8 cellular contexts compared by ENCODE assay signal in the genomic region with DNA sequence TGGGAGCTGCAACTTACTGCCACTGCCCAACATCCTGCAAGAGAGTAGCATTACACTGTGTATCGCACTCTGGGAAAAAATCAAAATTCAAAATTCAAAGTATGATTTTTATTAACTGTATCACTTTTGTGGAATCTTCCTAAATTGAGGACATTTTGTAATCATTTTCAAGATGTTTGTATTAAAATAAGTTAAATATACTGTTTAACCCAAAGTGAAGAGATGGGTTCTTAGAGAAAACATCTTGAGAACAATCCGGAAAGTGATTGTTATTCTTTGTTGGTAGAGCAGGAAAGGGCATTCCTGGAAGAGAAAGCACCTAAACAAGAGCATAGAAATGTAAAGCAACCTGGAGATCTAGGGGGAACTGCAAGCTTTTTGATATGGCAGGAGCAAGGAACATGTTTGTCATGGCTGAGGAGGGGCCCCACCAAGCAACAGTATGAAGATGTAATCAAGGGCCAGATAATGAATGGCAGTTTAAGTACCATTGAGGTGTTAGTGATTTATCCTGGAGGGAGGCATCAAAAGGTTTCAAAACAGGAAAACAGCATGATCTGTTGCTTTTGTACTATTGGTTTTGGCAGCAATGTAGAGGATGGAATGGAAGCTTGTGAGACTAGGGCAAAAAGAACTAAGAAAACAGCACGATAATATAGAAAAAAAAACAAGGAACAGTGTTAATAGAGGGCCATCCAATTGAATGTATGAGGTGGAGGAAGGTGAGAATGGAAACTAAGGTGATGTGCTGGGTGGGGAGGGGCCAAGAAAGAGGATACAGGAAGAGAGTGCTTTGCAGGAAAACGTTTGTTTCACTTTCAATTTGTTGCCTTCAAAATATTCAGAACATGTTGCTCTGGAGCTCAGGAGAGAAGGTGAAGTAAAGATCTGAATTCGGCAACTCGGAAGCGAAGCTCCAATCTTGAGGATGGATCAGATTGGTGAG. TPM values are rescaled to one million over a fixed set of nuclear protein-coding genes. Genes with fewer than 3 reads are reported as not detected.
DNase-seq lines count a peak whose midpoint lies in the region; ATAC-seq, FAIRE-seq and TF ChIP-seq lines count a peak whose summit lies in the region.

No MANE protein-coding gene starts in this region.

- H3K27ac ChIP-seq in breast epithelium (peak overlapping the region; percentile 33 to 69), lung (ENCODE audit: low read depth in 1 of 2, low read length in 1 of 2) (no peak overlapping the region), aorta (ENCODE audit: low read depth in 1 of 2, low read length in 2 of 2) (no peak overlapping the region)

- H3K4me1 ChIP-seq in breast epithelium = no peaks in the 10 kb centered on the region
- H3K4me1 ChIP-seq in lung (ENCODE audit: control insufficient read depth in 2 of 2, insufficient read depth in 2 of 2, low read length in 2 of 2) = no peaks in the 10 kb centered on the region
- peaks cover 0 to 2% of the 10 kb centered on the region in 2 donors for H3K4me1 ChIP-seq in aorta (ENCODE audit: control insufficient read depth in 1 of 2, insufficient read depth in 2 of 2, low read length in 2 of 2)

- peak overlapping the region; percentile 35 to 63 (median 51) for H3K4me3 ChIP-seq in breast epithelium
- peak overlapping the region; percentile 30 for H3K4me3 ChIP-seq in lung
- H3K4me3 ChIP-seq in aorta (ENCODE audit: low read length in 2 of 2) = peak overlapping the region; percentile 31 to 64

- TF ChIP-seq CTCF in breast epithelium (IDR thresholded peaks at IDR 0.05) (no peak), lung (IDR thresholded peaks at IDR 0.05; ENCODE audit: control extremely low read depth, extremely low read depth) (no peak)

- no peak for TF ChIP-seq POLR2A in breast epithelium (IDR thresholded peaks at IDR 0.05)

- ATAC-seq in GM18517 (IDR thresholded peaks at IDR 0.05; ENCODE audit: unreplicated experiment) = peak; percentile 95
- ATAC-seq in HG03025 (IDR thresholded peaks at IDR 0.05; ENCODE audit: low FRiP score, unreplicated experiment) = peak; percentile 86
- ATAC-seq in lung (ENCODE audit: insufficient read depth, low FRiP score) = no peak
- ATAC-seq in aorta (ENCODE audit: low FRiP score) = no peak

- 41 to 46% methylated on average over 7 of the region's 7 CpGs for WGBS in lung, 2 donors
- 38 to 39% methylated on average over 7 of the region's 7 CpGs for WGBS in aorta, 2 donors

- H3K36me3 ChIP-seq in breast epithelium (no peaks in the 10 kb centered on the region), lung (ENCODE audit: control insufficient read depth in 2 of 2, insufficient read depth in 2 of 2, low read length in 2 of 2) (no peaks in the 10 kb centered on the region), aorta (ENCODE audit: control insufficient read depth in 1 of 2, insufficient read depth in 2 of 2, low read length in 1 of 2) (no peaks in the 10 kb centered on the region)

- no peaks in the 10 kb centered on the region for H3K9me3 ChIP-seq in breast epithelium
- no peaks in the 10 kb centered on the region for H3K9me3 ChIP-seq in lung (ENCODE audit: control insufficient read depth in 2 of 2, insufficient read depth in 1 of 2, low read length in 1 of 2)
- H3K9me3 ChIP-seq in aorta (ENCODE audit: control insufficient read depth, low read length) = no peaks in the 10 kb centered on the region

- in situ Hi-C loops in ACHN (cut with HindIII; ENCODE audit: low pct_ligation_motif_present, low pct_unique_long_range_greater_than_20kb, low sequenced_read_pairs) = no loop called here

- H3K27me3 ChIP-seq in breast epithelium = no peaks in the 10 kb centered on the region
- H3K27me3 ChIP-seq in lung (ENCODE audit: control insufficient read depth, insufficient read depth) = no peaks in the 10 kb centered on the region
- H3K27me3 ChIP-seq in aorta (ENCODE audit: control insufficient read depth in 1 of 2, insufficient read depth in 2 of 2, low read length in 1 of 2) = no peaks in the 10 kb centered on the region

- DNase-seq in ACHN (peak; percentile 68), RCC 7860 (ENCODE audit: low spot score) (peak; percentile 12), breast epithelium (ENCODE audit: low spot score in 2 of 2) (no peak), lung (ENCODE audit: low spot score) (no peak), aorta (no peak), cerebellum (ENCODE audit: low spot score) (no peak)

- FAIRE-seq in RCC 7860 (lab: Jason Lieb, UNC) = no peak

- intact Hi-C loops in breast epithelium (cut with DNase I; ENCODE audit: low total_unique reads) = no loop called here
- intact Hi-C loops in aorta (cut with DNase I) = no loop called here

RNA-seq across cellular contexts. Expression of a gene that starts 14.2 kb away (rescaled TPM):
- 10 to 100 TPM; 24.5 to 63.6 (median 50.8) TPM for total RNA-seq in breast epithelium
- 10 to 100 TPM; 62.8 to 77.2 TPM for total RNA-seq in lung
- polyA plus RNA-seq in lung = 10 to 100 TPM; 11.4 to 41.2 TPM
- total RNA-seq in aorta = 100 to 1,000 TPM; 126 to 127 TPM
- 10 to 100 TPM; 25.3 to 30.6 TPM for polyA plus RNA-seq in aorta
- total RNA-seq in cerebellum = 18.5 TPM

RNA-seq across cellular contexts. Expression of a gene that starts 38.5 kb away (rescaled TPM):
- 10 to 100 TPM; 30.2 to 90.1 (median 52.7) TPM for total RNA-seq in breast epithelium
- 10 to 100 TPM; 14.8 to 27.6 TPM for total RNA-seq in lung
- 1 to 10 TPM; 3.5 to 5.3 TPM for polyA plus RNA-seq in lung
- total RNA-seq in aorta = 1,000 to 10,000 TPM in 1 of 2 donors, 100 to 1,000 TPM in 1; 393 to 1,531 TPM
- 100 to 1,000 TPM in 1 of 2 donors, 10 to 100 TPM in 1; 85.9 to 154 TPM for polyA plus RNA-seq in aorta
- 8.8 TPM for total RNA-seq in cerebellum

Comparison
In these comparisons a context has a peak if more than half of its experiments do, and no peak if none do; other contexts are left out.
1. DNase-seq: peak in ACHN (single experiment) and RCC 7860 (single experiment); none in breast epithelium (0 of 2), lung (single experiment), aorta (0 of 2) and cerebellum (single experiment).
2. ATAC-seq: peak in GM18517 (single experiment) and HG03025 (single experiment); none in lung (single experiment) and aorta (single experiment).
3. H3K27ac ChIP-seq: peak in breast epithelium (2 of 2); none in lung (0 of 2) and aorta (0 of 2).
4. RNA of a gene that starts 38.5 kb away (total RNA-seq): 393 to 1,531 TPM in aorta; 30.2 to 90.1 TPM in breast epithelium, 14.8 to 27.6 TPM in lung and 8.8 TPM in cerebellum (single experiment); every median in the first group is over 4 times any median in the second.
5. Peak in every context shown above with its lines, with median percentiles within 50 percentile points of each other: H3K4me3 ChIP-seq.